1 cellular context compared by ENCODE assay signal in genomic region chr12:55925371-55925770, GRCh38.
TF ChIP-seq lines count a peak whose summit lies in the region.

No MANE protein-coding gene starts in this region.

TF ChIP-seq in H1, 55 proteins besides CTCF, POLR2A, EP300 and RAD21:
- TF ChIP-seq SP1 (IDR thresholded peaks at IDR 0.05; ENCODE audit: low read depth, low read length) (no peak), PHF8 (conservative IDR thresholded peaks at IDR 0.05; ENCODE audit: low read depth, low read length) (no peak), CREB1 (IDR thresholded peaks at IDR 0.05) (no peak), SP2 (IDR thresholded peaks at IDR 0.05; ENCODE audit: low read length) (no peak), MAFK (IDR thresholded peaks at IDR 0.05; ENCODE audit: low read depth, low read length) (no peak), NRF1 (IDR thresholded peaks at IDR 0.05; ENCODE audit: low read depth, low read length) (no peak), KDM4A (IDR thresholded peaks at IDR 0.05; ENCODE audit: low read depth, low read length, severe bottlenecking) (no peak), MAX (IDR thresholded peaks at IDR 0.05) (no peak), SAP30 (IDR thresholded peaks at IDR 0.05; ENCODE audit: insufficient read depth, insufficient replicate concordance, low read length) (no peak), RFX5 (IDR thresholded peaks at IDR 0.05; ENCODE audit: borderline replicate concordance, low read depth, low read length) (no peak), RXRA (IDR thresholded peaks at IDR 0.05; ENCODE audit: insufficient read depth, low read depth, low read length) (no peak), CHD7 (IDR thresholded peaks at IDR 0.05; ENCODE audit: insufficient replicate concordance, low read length) (no peak), SP4 (IDR thresholded peaks at IDR 0.05; ENCODE audit: low read length) (no peak), BACH1 (IDR thresholded peaks at IDR 0.05; ENCODE audit: low read length) (no peak), BRCA1 (IDR thresholded peaks at IDR 0.05; ENCODE audit: low read depth, low read length) (no peak), POLR2AphosphoS5 (IDR thresholded peaks at IDR 0.05; ENCODE audit: low read depth, low read length) (no peak), ATF2 (IDR thresholded peaks at IDR 0.05; ENCODE audit: low read length) (no peak), TAF7 (optimal IDR thresholded peaks at IDR 0.05; ENCODE audit: borderline replicate concordance, low read depth, low read length) (no peak)
